Comparison of ENCODE assay signal across 8 cellular contexts in the genomic region with DNA sequence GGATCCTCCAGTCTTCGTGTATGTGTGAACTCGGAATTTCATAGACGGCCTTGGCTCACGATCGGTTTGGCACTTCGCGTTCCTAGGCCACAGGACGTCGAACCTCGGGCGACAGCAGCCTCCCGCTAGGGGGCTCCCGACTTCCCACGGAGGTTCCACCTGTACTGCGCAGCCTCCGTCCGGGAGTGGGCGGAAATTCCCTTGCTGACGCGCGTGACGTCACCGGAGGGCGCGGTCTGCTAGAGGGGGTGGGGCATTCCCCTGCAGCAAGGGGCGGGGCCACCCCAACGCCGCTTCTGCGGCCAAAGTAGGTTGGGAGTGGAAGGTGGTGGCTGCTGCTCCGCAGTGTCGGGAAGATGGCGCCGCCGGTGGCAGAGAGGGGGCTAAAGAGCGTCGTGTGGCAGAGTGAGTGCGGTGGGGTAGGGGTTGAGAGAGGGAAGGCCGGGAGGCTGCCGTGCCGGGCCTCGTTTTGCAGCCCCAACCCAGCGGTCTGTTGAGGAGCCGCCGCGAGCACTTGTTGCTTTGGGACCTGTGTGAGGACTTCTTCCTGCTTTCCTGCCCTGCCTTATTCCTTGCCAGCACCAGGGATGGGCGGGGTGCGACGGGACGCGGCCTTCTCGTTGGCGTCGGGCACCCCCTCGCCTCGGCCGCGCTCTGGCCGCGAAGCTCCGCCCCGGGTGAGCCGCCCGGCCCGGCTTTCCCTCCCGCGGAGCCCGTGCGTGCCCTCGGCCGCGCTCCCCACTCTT. TPM values are rescaled to one million over a fixed set of nuclear protein-coding genes. Genes with fewer than 3 reads are reported as not detected.
DNase-seq lines count a peak whose midpoint lies in the region; ATAC-seq and TF ChIP-seq lines count a peak whose summit lies in the region.

A gene with protein sequence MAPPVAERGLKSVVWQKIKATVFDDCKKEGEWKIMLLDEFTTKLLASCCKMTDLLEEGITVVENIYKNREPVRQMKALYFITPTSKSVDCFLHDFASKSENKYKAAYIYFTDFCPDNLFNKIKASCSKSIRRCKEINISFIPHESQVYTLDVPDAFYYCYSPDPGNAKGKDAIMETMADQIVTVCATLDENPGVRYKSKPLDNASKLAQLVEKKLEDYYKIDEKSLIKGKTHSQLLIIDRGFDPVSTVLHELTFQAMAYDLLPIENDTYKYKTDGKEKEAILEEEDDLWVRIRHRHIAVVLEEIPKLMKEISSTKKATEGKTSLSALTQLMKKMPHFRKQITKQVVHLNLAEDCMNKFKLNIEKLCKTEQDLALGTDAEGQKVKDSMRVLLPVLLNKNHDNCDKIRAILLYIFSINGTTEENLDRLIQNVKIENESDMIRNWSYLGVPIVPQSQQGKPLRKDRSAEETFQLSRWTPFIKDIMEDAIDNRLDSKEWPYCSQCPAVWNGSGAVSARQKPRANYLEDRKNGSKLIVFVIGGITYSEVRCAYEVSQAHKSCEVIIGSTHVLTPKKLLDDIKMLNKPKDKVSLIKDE (plus strand): TSS at position 293 of the 746 bp plus-strand sequence. CDS start 64 bp downstream, at position 357.

- peak within 1 kb of the TSS; percentile 89 for H3K27ac ChIP-seq in VCaP
- H3K27ac ChIP-seq in mammary epithelial cell (ENCODE audit: insufficient read depth, low read depth, low read length) = peak within 1 kb of the TSS; percentile 96
- H3K27ac ChIP-seq in iPS-20b (ENCODE audit: low read length) = peak within 1 kb of the TSS; percentile 76
- H3K27ac ChIP-seq in smooth muscle cell (ENCODE audit: low read depth) = peak within 1 kb of the TSS; percentile 95

- peak; percentile 96 for DNase-seq in ACHN
- DNase-seq in NCI-H2196 (lab: John Stamatoyannopoulos, UW; ENCODE audit: unreplicated experiment) = peak; percentile 98
- peak; percentile 95 for DNase-seq in mammary epithelial cell
- peak; percentile 96 for DNase-seq in smooth muscle cell (lab: John Stamatoyannopoulos, UW; ENCODE audit: unreplicated experiment)

- H3K4me2 ChIP-seq in mammary epithelial cell (ENCODE audit: insufficient read depth, low read depth, low read length) (peak within 1 kb of the TSS; percentile 87), smooth muscle cell (peak within 1 kb of the TSS; percentile 92)

- peak within 1 kb of the TSS; percentile 90 for H2AFZ ChIP-seq in mammary epithelial cell (ENCODE audit: low read depth, low read length)
- H2AFZ ChIP-seq in smooth muscle cell (ENCODE audit: low read depth) = peak within 1 kb of the TSS; percentile 86

- H3K9me3 ChIP-seq in mammary epithelial cell (replicated peaks; ENCODE audit: insufficient read depth, low read length) (no peaks in the 10 kb centered on the region), iPS-20b (ENCODE audit: insufficient read depth, low read depth, low read length) (no peaks in the 10 kb centered on the region), smooth muscle cell (replicated peaks; ENCODE audit: low read depth) (no peaks in the 10 kb centered on the region)

- H3K36me3 ChIP-seq in mammary epithelial cell (ENCODE audit: insufficient read depth, low read length) = no peaks in the 10 kb centered on the region
- 0 out of 2 replicates have a peak, but pooled peaks cover 7% of the 10 kb centered on the region for H3K36me3 ChIP-seq in iPS-20b (ENCODE audit: insufficient read depth, low read depth, low read length)
- no peaks in the 10 kb centered on the region for H3K36me3 ChIP-seq in smooth muscle cell (ENCODE audit: low read depth)

- in situ Hi-C loops in ACHN (cut with HindIII; ENCODE audit: low pct_ligation_motif_present, low pct_unique_long_range_greater_than_20kb, low sequenced_read_pairs) = no loop called here
- in situ Hi-C loops in mammary epithelial cell (cut with MboI; ENCODE audit: low sequenced_read_pairs in 2 of 2) = loop anchor here in 1 of 2 donors (10.0 kb wide), 1 partner anchor 52 kb away; a partner anchor contains a TSS

- H3F3A ChIP-seq in smooth muscle cell (ENCODE audit: low read depth) = peaks cover 5% of the 10 kb centered on the region

- BruUV-seq in mammary epithelial cell (replicated peaks; lab: Mats Ljungman, UMichigan) = TSS peak; percentile 66

- H3K4me1 ChIP-seq in mammary epithelial cell (ENCODE audit: insufficient read depth, low read length) (peaks cover 10% of the 10 kb centered on the region), iPS-20b (ENCODE audit: insufficient read depth, low read length) (peaks cover 3% of the 10 kb centered on the region; the same call in 1 of the 2 replicates), smooth muscle cell (ENCODE audit: low read depth) (peaks cover 11% of the 10 kb centered on the region)

- H3K9ac ChIP-seq in mammary epithelial cell (ENCODE audit: insufficient read depth, low read length) = peak within 1 kb of the TSS; percentile 99
- H3K9ac ChIP-seq in iPS-20b (ENCODE audit: low read depth, low read length) = peak within 1 kb of the TSS; percentile 77
- peak within 1 kb of the TSS; percentile 95 for H3K9ac ChIP-seq in smooth muscle cell (ENCODE audit: low read depth)

- dilution Hi-C loops in mammary epithelial cell (cut with HindIII; ENCODE audit: low sequenced_read_pairs) = no loop called here

- peaks cover 37% of the 10 kb centered on the region for H3K79me2 ChIP-seq in mammary epithelial cell (ENCODE audit: insufficient read depth, low read length)
- H3K79me2 ChIP-seq in smooth muscle cell (ENCODE audit: low read depth) = peaks cover 39% of the 10 kb centered on the region

- intact Hi-C loops in mammary epithelial cell (cut with micrococcal nuclease) = loop anchor here (1.0 to 2.0 kb wide), 3 partner anchors 26 to 152 kb away; a partner anchor contains a TSS

- CTCF ChIA-PET in mammary epithelial cell (lab: Charles Lee; ENCODE audit: low non-redundant PET) = interaction anchor here (0.5 to 0.7 kb wide), 2 partner anchors 12 to 132 kb away, joined by 3 to 4 read pairs; no protein-coding TSS in a partner anchor

- peak within 1 kb of the TSS; percentile 75 to 89 (median 81) for H3K4me3 ChIP-seq in mammary epithelial cell (replicated peaks in 1 of 3; ENCODE audit: insufficient read depth in 1 of 3, low read depth in 2 of 3, low read length in 3 of 3)
- H3K4me3 ChIP-seq in iPS-20b (ENCODE audit: low read length) = peak within 1 kb of the TSS; percentile 80
- H3K4me3 ChIP-seq in smooth muscle cell = peak within 1 kb of the TSS; percentile 89

- no peaks in the 10 kb centered on the region for H3K27me3 ChIP-seq in mammary epithelial cell (ENCODE audit: insufficient read depth, low read length)
- peaks cover 9% of the 10 kb centered on the region for H3K27me3 ChIP-seq in iPS-20b (ENCODE audit: insufficient read depth, low read length)
- H3K27me3 ChIP-seq in smooth muscle cell (ENCODE audit: low read depth) = no peaks in the 10 kb centered on the region

- ATAC-seq in GM18867 (IDR thresholded peaks at IDR 0.05; ENCODE audit: unreplicated experiment) (peak; percentile 90), HG03108 (IDR thresholded peaks at IDR 0.05; ENCODE audit: unreplicated experiment) (peak; percentile 90)

- under 1% methylated on average over 28 of the region's 71 CpGs for WGBS in mammary epithelial cell (ENCODE audit: low coverage, missing lambda C conversion rate)
- WGBS in smooth muscle cell (ENCODE audit: low lambda C conversion rate) = 2% methylated on average over 55 of the region's 71 CpGs

- H4K20me1 ChIP-seq in mammary epithelial cell (ENCODE audit: insufficient read depth, low read length) (no peaks in the 10 kb centered on the region), smooth muscle cell (ENCODE audit: low read depth) (peaks cover 23% of the 10 kb centered on the region)

- TF ChIP-seq CTCF in VCaP (conservative IDR thresholded peaks at IDR 0.05) = peak; percentile 96
- peak; percentile 90 to 97 for TF ChIP-seq CTCF in mammary epithelial cell (conservative IDR thresholded peaks at IDR 0.05 in 1 of 2, IDR thresholded peaks at IDR 0.05 in 1 of 2; ENCODE audit: extremely low read depth in 1 of 2, insufficient read depth in 1 of 2, low read depth in 1 of 2, low read length in 2 of 2)
- TF ChIP-seq CTCF in smooth muscle cell (IDR thresholded peaks at IDR 0.05; ENCODE audit: borderline replicate concordance, insufficient read depth, poor library complexity, severe bottlenecking) = peak; percentile 88

RNA-seq across cellular contexts. Expression of the gene that starts here (rescaled TPM):
- total RNA-seq in mammary epithelial cell = 10 to 100 TPM; 41.3 to 46.9 TPM
- polyA plus RNA-seq in mammary epithelial cell = 17.7 TPM
- 41.8 TPM for polyA minus RNA-seq in mammary epithelial cell
- 69.8 and 70.7 TPM in 2 replicates for total RNA-seq in smooth muscle cell
- 25.8 and 27.9 TPM in 2 replicates for polyA plus RNA-seq in smooth muscle cell

Comparison
In these comparisons a context has a peak if more than half of its experiments do, and no peak if none do; other contexts are left out.
1. Peak in every context shown above with its lines: DNase-seq, ATAC-seq, H3K4me3 ChIP-seq and H3K27ac ChIP-seq.